1 cellular context compared by ENCODE assay signal in genomic region chr5:73370076-73370475, GRCh38.
TF ChIP-seq lines count a peak whose summit lies in the region.

No MANE protein-coding gene starts in this region.

TF ChIP-seq in HCT116, 20 proteins besides CTCF, POLR2A, EP300 and RAD21 (continued from another document):
- TF ChIP-seq ZBTB33 (IDR thresholded peaks at IDR 0.05; ENCODE audit: extremely low read depth, insufficient replicate concordance, low read length) (no peak), EZH2phosphoT487 (IDR thresholded peaks at IDR 0.05; ENCODE audit: borderline replicate concordance) (no peak)
TF ChIP-seq in HCT116: peak in this region for 0.
